ENCODE assay signal across 15 cellular contexts in genomic region chr7:75650062-75650461, GRCh38.
A peak's percentile ranks its signal among the peaks of the same experiment; 100 is the strongest.
DNase-seq lines count a peak whose midpoint lies in the region; ATAC-seq, FAIRE-seq and TF ChIP-seq lines count a peak whose summit lies in the region.
"Had no signal": no experiment of that assay in that cellular context is flagged by ENCODE, and none has a peak within 500 bp of the region (broad histone marks: within the 10 kb centered on the region; RNA-seq: fewer than 3 reads in every experiment).

No MANE protein-coding gene starts in this region.

- H2BK20ac ChIP-seq in IMR-90 (ENCODE audit: low read depth, low read length) = no peak overlapping the region

- no peak overlapping the region for H3K4me3 ChIP-seq in IMR-90 (ENCODE audit: insufficient read depth, low read depth, low read length)
- no peak overlapping the region for H3K4me3 ChIP-seq in K562
- H3K4me3 ChIP-seq in HepG2 (replicated peaks in 1 of 3; ENCODE audit: insufficient read depth in 1 of 3, low read depth in 2 of 3, low read length in 3 of 3) = peak overlapping the region in 1 of 3 experiments; percentile 37; a peak in 1 of 6 replicates
- H3K4me3 ChIP-seq in subcutaneous abdominal adipose tissue (ENCODE audit: low read depth in 1 of 5, low read length in 5 of 5) = no peak overlapping the region
- H3K4me3 ChIP-seq: smooth muscle cell had no signal

- H2AFZ ChIP-seq in IMR-90 (replicated peaks; ENCODE audit: low read length, poor library complexity) (no peak overlapping the region), K562 (ENCODE audit: low read depth, low read length) (no peak overlapping the region), HepG2 (ENCODE audit: low read length) (no peak overlapping the region)

- H3K56ac ChIP-seq in IMR-90 (ENCODE audit: extremely low read depth, insufficient read depth, low read length) = no peak overlapping the region

- no peaks in the 10 kb centered on the region for H3K79me2 ChIP-seq in K562 (ENCODE audit: control insufficient read depth, insufficient read depth, low read length)
- no peaks in the 10 kb centered on the region for H3K79me2 ChIP-seq in HepG2 (ENCODE audit: insufficient read depth, low read length)

- CTCF ChIA-PET in IMR-90 (lab: Yijun Ruan, JAX) = no interaction called here
- CTCF ChIA-PET in K562 (lab: Yijun Ruan, JAX; ENCODE audit: low intra/inter-chr PET ratio) = no interaction called here
- CTCF ChIA-PET in HepG2 (lab: Yijun Ruan, JAX; ENCODE audit: low intra/inter-chr PET ratio, low total read pairs) = interaction anchor here (2.2 kb wide), 1 partner anchor 113 kb away, joined by 7 read pairs; no protein-coding TSS in a partner anchor

- no peak overlapping the region for H2BK15ac ChIP-seq in IMR-90 (ENCODE audit: low read depth, low read length)

- no peak overlapping the region for H4K5ac ChIP-seq in IMR-90 (ENCODE audit: low read depth, low read length)

- H3K4me2 ChIP-seq in IMR-90 (ENCODE audit: low read depth, low read length) (no peak overlapping the region), K562 (ENCODE audit: insufficient read depth, low read length) (no peak overlapping the region), HepG2 (ENCODE audit: low read depth, low read length) (peak overlapping the region; percentile 76)
- H3K4me2 ChIP-seq: smooth muscle cell had no signal

- no peak overlapping the region for H2BK120ac ChIP-seq in IMR-90 (ENCODE audit: low read depth, low read length)

- TF ChIP-seq POLR2A in IMR-90 (IDR thresholded peaks at IDR 0.05; ENCODE audit: low read depth, low read length) (no peak), K562 (conservative IDR thresholded peaks at IDR 0.05) (no peak), HepG2 (IDR thresholded peaks at IDR 0.05; ENCODE audit: insufficient read depth in 1 of 2, low read depth in 2 of 2, low read length in 2 of 2) (no peak), GM18505 (IDR thresholded peaks at IDR 0.05; ENCODE audit: borderline replicate concordance, extremely low read depth, insufficient read depth, insufficient read length) (no peak)

- FAIRE-seq in K562 (lab: Jason Lieb, UNC) = peak; percentile 29
- no peak for FAIRE-seq in HepG2 (lab: Jason Lieb, UNC)

- peaks cover 3% of the 10 kb centered on the region for H3K36me3 ChIP-seq in IMR-90 (ENCODE audit: control insufficient read depth, insufficient read depth, low read length)
- H3K36me3 ChIP-seq in K562 (ENCODE audit: control insufficient read depth, insufficient read depth, low read length) = no peaks in the 10 kb centered on the region; the same call in 2 of the 3 replicates
- no peaks in the 10 kb centered on the region for H3K36me3 ChIP-seq in HepG2 (replicated peaks in 1 of 2; ENCODE audit: control insufficient read depth in 1 of 2, insufficient read depth in 2 of 2, low read length in 2 of 2)
- H3K36me3 ChIP-seq in subcutaneous abdominal adipose tissue (ENCODE audit: control insufficient read depth in 5 of 5, insufficient read depth in 5 of 5, low read length in 5 of 5) = peaks cover 0 to 9% (median 3%) of the 10 kb centered on the region in 5 donors

- TF ChIP-seq CTCF in IMR-90 (conservative IDR thresholded peaks at IDR 0.05; ENCODE audit: low read depth, low read length) = no peak
- TF ChIP-seq CTCF in K562 (IDR thresholded peaks at IDR 0.05 in 2 of 3, conservative IDR thresholded peaks at IDR 0.05 in 1 of 3; ENCODE audit: insufficient read depth in 2 of 3, low read depth in 1 of 3, low read length in 3 of 3) = peak; percentile 43 to 46 (median 44); a peak in 5 of 6 replicates
- peak; percentile 54 for TF ChIP-seq CTCF in HepG2 (CRISPR knock-in tag; IDR thresholded peaks at IDR 0.05)

- H4K20me1 ChIP-seq in IMR-90 (ENCODE audit: insufficient read depth, low read length) = no peaks in the 10 kb centered on the region; the same call in 1 of the 2 replicates
- H4K20me1 ChIP-seq in K562 (replicated peaks; ENCODE audit: control insufficient read depth, insufficient read depth, low read length) = no peaks in the 10 kb centered on the region
- H4K20me1 ChIP-seq in HepG2 (ENCODE audit: insufficient read depth, low read length) = no peaks in the 10 kb centered on the region

- H3K14ac ChIP-seq in IMR-90 (replicated peaks; ENCODE audit: low read depth, low read length) = no peak overlapping the region

- H3K27me3 ChIP-seq in IMR-90 (ENCODE audit: control insufficient read depth, insufficient read depth, low read length) = no peaks in the 10 kb centered on the region
- no peaks in the 10 kb centered on the region for H3K27me3 ChIP-seq in K562 (ENCODE audit: control insufficient read depth in 2 of 2, insufficient read depth in 2 of 2, low read length in 2 of 2)
- no peaks in the 10 kb centered on the region for H3K27me3 ChIP-seq in HepG2 (ENCODE audit: control insufficient read depth in 1 of 2, insufficient read depth in 2 of 2, low read length in 2 of 2)
- H3K27me3 ChIP-seq in subcutaneous abdominal adipose tissue (ENCODE audit: control insufficient read depth in 5 of 5, insufficient read depth in 4 of 5, low read length in 5 of 5) = no peaks in the 10 kb centered on the region

- no peak overlapping the region for H2AK5ac ChIP-seq in IMR-90 (ENCODE audit: low read depth, low read length)

- in situ Hi-C loops in IMR-90 (cut with MboI; ENCODE audit: low sequenced_read_pairs) (no loop called here), K562 (cut with MboI) (no loop called here), HepG2 (cut with HindIII; ENCODE audit: extremely low pct_ligation_motif_present, low pct_unique_long_range_greater_than_20kb) (no loop called here)

- TF ChIP-seq EP300 in K562 (IDR thresholded peaks at IDR 0.05; ENCODE audit: low read length) (no peak), HepG2 (IDR thresholded peaks at IDR 0.05; ENCODE audit: low read depth in 2 of 2, low read length in 2 of 2) (no peak), HepG2 (CRISPR knock-in tag; IDR thresholded peaks at IDR 0.05; ENCODE audit: borderline replicate concordance) (no peak)

- POLR2A ChIA-PET in IMR-90 (lab: Charles Lee; ENCODE audit: unreplicated experiment) (no interaction called here), K562 (lab: Yijun Ruan, JAX) (interaction anchor here (0.7 to 1.5 kb wide), 3 partner anchors 11 to 26 kb away, joined by 3 to 4 read pairs (median 4); no protein-coding TSS in a partner anchor), HepG2 (lab: Yijun Ruan, JAX) (interaction anchor here (1.1 kb wide), 1 partner anchor 38 kb away, joined by 3 read pairs; no protein-coding TSS in a partner anchor)

- dilution Hi-C loops in IMR-90 (cut with HindIII; ENCODE audit: low sequenced_read_pairs, unreplicated experiment) = no loop called here

- BruUV-seq in IMR-90 (replicated peaks; lab: Mats Ljungman, UMichigan) (no TSS peak), K562 (replicated peaks; lab: Mats Ljungman, UMichigan) (no TSS peak), HepG2 (replicated peaks; lab: Mats Ljungman, UMichigan) (no TSS peak)

- no peak overlapping the region for H4K8ac ChIP-seq in IMR-90 (ENCODE audit: low read depth in 2 of 2, low read length in 2 of 2)

- ATAC-seq in IMR-90 (ENCODE audit: low read depth) (no peak), K562 (peak; percentile 82), HepG2 (peak; percentile 88), GM18505 (IDR thresholded peaks at IDR 0.05; ENCODE audit: unreplicated experiment) (no peak)

- H3K4ac ChIP-seq in IMR-90 (ENCODE audit: low read depth, low read length) = no peak overlapping the region

- peaks cover 0 to 10% of the 10 kb centered on the region in 2 experiments; a peak in 3 of 4 replicates for H3K79me1 ChIP-seq in IMR-90 (ENCODE audit: low read depth in 1 of 2, low read length in 2 of 2)

- TF ChIP-seq RAD21 in IMR-90 (IDR thresholded peaks at IDR 0.05; ENCODE audit: low read length) (no peak), K562 (CRISPR knock-in tag; conservative IDR thresholded peaks at IDR 0.05 in 1 of 2, IDR thresholded peaks at IDR 0.05 in 1 of 2) (peak in 1 of 2 experiments; percentile 26; a peak in 2 of 4 replicates), HepG2 (CRISPR knock-in tag; IDR thresholded peaks at IDR 0.05) (no peak)

- H3K27ac ChIP-seq in IMR-90 (ENCODE audit: insufficient read depth, low read length) (no peak overlapping the region), K562 (ENCODE audit: extremely low read depth, low read depth, low read length) (no peak overlapping the region), HepG2 (ENCODE audit: extremely low read length, insufficient read depth, low read length) (no peak overlapping the region), subcutaneous abdominal adipose tissue (ENCODE audit: low read depth, low read length) (peak overlapping the region; percentile 59)

- no peak overlapping the region for H3K9ac ChIP-seq in IMR-90 (ENCODE audit: low read depth, low read length)
- peak overlapping the region in 1 of 2 experiments; percentile 32; a peak in 2 of 4 replicates for H3K9ac ChIP-seq in K562 (ENCODE audit: insufficient read depth in 1 of 2, low read depth in 2 of 2, low read length in 2 of 2)
- H3K9ac ChIP-seq in HepG2 (ENCODE audit: insufficient read depth, low read depth, low read length) = no peak overlapping the region
- peak overlapping the region in 3 of 5 donors; percentile 17 to 25 (median 20) for H3K9ac ChIP-seq in subcutaneous abdominal adipose tissue (ENCODE audit: low read length in 5 of 5)

- H3K18ac ChIP-seq in IMR-90 (ENCODE audit: low read depth, low read length) = no peak overlapping the region

- H3K9me1 ChIP-seq in IMR-90 (ENCODE audit: insufficient read depth, low read length) (peaks cover 5% of the 10 kb centered on the region), K562 (ENCODE audit: control insufficient read depth, insufficient read depth, low read length) (no peaks in the 10 kb centered on the region)

- intact Hi-C loops in IMR-90 (cut with micrococcal nuclease) (no loop called here), K562 (cut with micrococcal nuclease) (no loop called here), HepG2 (cut with micrococcal nuclease; ENCODE audit: unreplicated experiment) (no loop called here)

- WGBS in IMR-90 (ENCODE audit: extremely low coverage in 2 of 2, insufficient read length in 1 of 2), 2 experiments = 51% methylated on average over 3 of the region's 7 CpGs; no CpG with 5 or more reads in 1 of the 2 experiments
- WGBS in K562 (ENCODE audit: insufficient coverage, low coverage, missing lambda C conversion rate) = 49% methylated on average over 7 of the region's 7 CpGs
- WGBS in HepG2 (ENCODE audit: low lambda C conversion rate) = 7% methylated on average over 5 of the region's 7 CpGs

- DNase-seq in IMR-90 (no peak), K562 (ENCODE audit: extremely low read depth in 1 of 4, low spot score in 3 of 4) (peak in 3 of 4 experiments; percentile 42 to 61 (median 45)), HepG2 (ENCODE audit: low spot score) (no peak), HPDE6-E6E7 (ENCODE audit: extremely low spot score) (no peak), DMS114 treated with DMSO at 0.1 percent for 48 hours (lab: John Stamatoyannopoulos, UW; ENCODE audit: unreplicated experiment) (no peak), SIG-M5 (lab: John Stamatoyannopoulos, UW) (no peak)
- DNase-seq: activated CD4-positive, alpha-beta T cell treated with anti-CD3 and anti-CD28 coated beads, Interleukin-2, amount 50 U/mL, for 1 hour; activated naive CD8-positive, alpha-beta T cell treated with anti-CD3 and anti-CD28 coated beads for 36 hours; DND-41; effector CD8-positive, alpha-beta T cell; immature natural killer cell; NCI-H1417 treated with DMSO at 0.1 percent for 48 hours had no signal

- H3K9me3 ChIP-seq in IMR-90 (ENCODE audit: control insufficient read depth, insufficient read depth, low read length) (no peaks in the 10 kb centered on the region), K562 (replicated peaks; ENCODE audit: control insufficient read depth, insufficient read depth, low read depth, low read length) (no peaks in the 10 kb centered on the region; the same call in 1 of the 2 replicates), HepG2 (ENCODE audit: low read length) (no peaks in the 10 kb centered on the region), subcutaneous abdominal adipose tissue (ENCODE audit: control insufficient read depth in 5 of 5, low read length in 5 of 5) (no peaks in the 10 kb centered on the region)

- H4K91ac ChIP-seq in IMR-90 (ENCODE audit: insufficient read depth, low read depth, low read length) = no peak overlapping the region

- no peak overlapping the region for H2AK9ac ChIP-seq in IMR-90 (replicated peaks; ENCODE audit: low read depth, low read length, poor library complexity)

- H3K4me1 ChIP-seq in IMR-90 (ENCODE audit: control insufficient read depth, insufficient read depth, low read length) = 0 out of 2 replicates have a peak, but pooled peaks cover 4% of the 10 kb centered on the region
- H3K4me1 ChIP-seq in K562 (replicated peaks in 1 of 2; ENCODE audit: control insufficient read depth in 2 of 2, insufficient read depth in 2 of 2, low read length in 2 of 2) = peaks cover 0 to 15% of the 10 kb centered on the region in 2 experiments; a peak in 3 of 5 replicates
- peaks cover 30% of the 10 kb centered on the region for H3K4me1 ChIP-seq in HepG2 (ENCODE audit: insufficient read depth, low read length)
- H3K4me1 ChIP-seq in subcutaneous abdominal adipose tissue (ENCODE audit: control insufficient read depth in 5 of 5, insufficient read depth in 5 of 5, low read length in 5 of 5) = peaks cover 2 to 25% (median 21%) of the 10 kb centered on the region in 5 donors

- no peak overlapping the region for H2BK5ac ChIP-seq in IMR-90 (ENCODE audit: low read depth, low read length, poor library complexity, severe bottlenecking)

- H3K23ac ChIP-seq in IMR-90 (ENCODE audit: low read depth, low read length) = no peak overlapping the region

Comparison
In these comparisons a context has a peak if more than half of its experiments do, and no peak if none do; other contexts are left out.
1. ATAC-seq: peak in K562 (single experiment) and HepG2 (single experiment); none in IMR-90 (single experiment) and GM18505 (single experiment).
2. DNase-seq: peak in K562 (3 of 4); none in IMR-90 (single experiment), HepG2 (single experiment), HPDE6-E6E7 (single experiment), DMS114 treated with DMSO at 0.1 percent for 48 hours (single experiment) and SIG-M5 (single experiment).
3. H3K9ac ChIP-seq: peak in subcutaneous abdominal adipose tissue (3 of 5); none in IMR-90 (single experiment) and HepG2 (single experiment).